Comparison of ENCODE assay signal across 18 cellular contexts in genomic region chr9:35714579-35715252, GRCh38. TPM values are rescaled to one million over a fixed set of nuclear protein-coding genes. Genes with fewer than 3 reads are reported as not detected.
DNase-seq lines count a peak whose midpoint lies in the region; ATAC-seq, FAIRE-seq and TF ChIP-seq lines count a peak whose summit lies in the region.
"Had no signal": no experiment of that assay in that cellular context is flagged by ENCODE, and none has a peak within 500 bp of the region (broad histone marks: within the 10 kb centered on the region; RNA-seq: fewer than 3 reads in every experiment).

No MANE protein-coding gene starts in this region.

- no peaks in the 10 kb centered on the region for H3K9me1 ChIP-seq in endothelial cell of umbilical vein (replicated peaks; ENCODE audit: control insufficient read depth, extremely low read depth, insufficient read depth, low read length)

- TF ChIP-seq POLR2A in GM12891 (IDR thresholded peaks at IDR 0.05; ENCODE audit: low read depth, low read length): no peak
- TF ChIP-seq POLR2A in endothelial cell of umbilical vein (IDR thresholded peaks at IDR 0.05; ENCODE audit: low read depth, low read length): no peak

- no peak for TF ChIP-seq CTCF in endothelial cell of umbilical vein (IDR thresholded peaks at IDR 0.05; ENCODE audit: extremely low read depth in 1 of 2, insufficient read depth in 1 of 2, low read depth in 1 of 2, low read length in 2 of 2)
- TF ChIP-seq CTCF in osteoblast (IDR thresholded peaks at IDR 0.05; ENCODE audit: extremely low read depth, low read depth, low read length): no peak
- TF ChIP-seq CTCF in D721Med (IDR thresholded peaks at IDR 0.05; ENCODE audit: insufficient read depth, missing control alignments): no peak

- BruUV-seq in endothelial cell of umbilical vein (replicated peaks; lab: Mats Ljungman, UMichigan): no TSS peak

- intact Hi-C loops in endothelial cell of umbilical vein (cut with micrococcal nuclease): no loop called here

- POLR2A ChIA-PET in endothelial cell of umbilical vein (lab: Charles Lee): interaction anchor here (1.2 kb wide), 1 partner anchor 13 kb away, joined by 4 read pairs; no protein-coding TSS in a partner anchor

- no peak overlapping the region for H3K4me2 ChIP-seq in endothelial cell of umbilical vein (ENCODE audit: insufficient read depth, low read length)
- H3K4me2 ChIP-seq in osteoblast (ENCODE audit: insufficient read depth, low read length): no peak overlapping the region
- H3K4me2 ChIP-seq: neural progenitor cell had no signal

- no peak overlapping the region for H2AFZ ChIP-seq in endothelial cell of umbilical vein (ENCODE audit: low read depth, low read length)
- no peak overlapping the region for H2AFZ ChIP-seq in osteoblast (ENCODE audit: low read length)
- H2AFZ ChIP-seq: neural progenitor cell had no signal

- peaks cover 94% of the 10 kb centered on the region for H3K36me3 ChIP-seq in NT2/D1 (ENCODE audit: insufficient read depth, insufficient read length, low read length)
- H3K36me3 ChIP-seq in endothelial cell of umbilical vein (ENCODE audit: control insufficient read depth in 2 of 2, extremely low read depth in 1 of 2, insufficient read depth in 2 of 2, low read length in 2 of 2): peaks cover 63 to 81% of the 10 kb centered on the region in 2 experiments
- peaks cover 99% of the 10 kb centered on the region for H3K36me3 ChIP-seq in osteoblast (ENCODE audit: insufficient read depth, low read length)
- H3K36me3 ChIP-seq: neural progenitor cell had no signal

- DNase-seq in GM12891 (ENCODE audit: insufficient read length, low spot score) (no peak), NT2/D1 (ENCODE audit: low read depth, low spot score) (no peak), endothelial cell of umbilical vein (ENCODE audit: low read depth, low spot score) (no peak), osteoblast (ENCODE audit: insufficient read length, low spot score, missing footprints) (peak; percentile 10), D721Med (ENCODE audit: insufficient read length, low spot score) (no peak), NCI-H1092 treated with DMSO at 0.1 percent for 48 hours (lab: John Stamatoyannopoulos, UW) (no peak), NCI-H82 treated with DMSO at 0.1 percent for 48 hours (lab: John Stamatoyannopoulos, UW; ENCODE audit: unreplicated experiment) (no peak)
- DNase-seq: activated CD4-positive, alpha-beta T cell treated with anti-CD3 and anti-CD28 coated beads for 4 hours; body of pancreas; CD4-positive, CD25-positive, alpha-beta regulatory T cell; cortex of kidney; DMS53; foreskin keratinocyte; NCI-H1930; NCI-H345; RPMI8226 had no signal

- no peak for FAIRE-seq in GM12891 (lab: Jason Lieb, UNC)
- no peak for FAIRE-seq in endothelial cell of umbilical vein (lab: Jason Lieb, UNC)
- no peak for FAIRE-seq in D721Med (lab: Jason Lieb, UNC)

- H3K4me1 ChIP-seq in NT2/D1 (ENCODE audit: insufficient read depth, insufficient read length): peaks cover 16% of the 10 kb centered on the region
- no peaks in the 10 kb centered on the region for H3K4me1 ChIP-seq in endothelial cell of umbilical vein (ENCODE audit: control insufficient read depth, extremely low read depth, insufficient read depth, low read length)
- H3K4me1 ChIP-seq in osteoblast (ENCODE audit: insufficient read depth, low read length): no peaks in the 10 kb centered on the region
- H3K4me1 ChIP-seq: body of pancreas, foreskin keratinocyte, neural progenitor cell had no signal

- no peaks in the 10 kb centered on the region for H4K20me1 ChIP-seq in endothelial cell of umbilical vein (replicated peaks; ENCODE audit: control insufficient read depth, extremely low read depth, insufficient read depth, low read length)
- H4K20me1 ChIP-seq in osteoblast (ENCODE audit: insufficient read depth, low read length): peaks cover 46% of the 10 kb centered on the region

- H3K79me2 ChIP-seq in endothelial cell of umbilical vein (ENCODE audit: control insufficient read depth, insufficient read depth, low read length) (no peaks in the 10 kb centered on the region), osteoblast (ENCODE audit: insufficient read depth, low read length) (peaks cover 54% of the 10 kb centered on the region)

- H3K27me3 ChIP-seq in NT2/D1 (ENCODE audit: insufficient read depth, insufficient read length) (no peaks in the 10 kb centered on the region), endothelial cell of umbilical vein (ENCODE audit: control insufficient read depth in 2 of 2, insufficient read depth in 2 of 2, low read length in 2 of 2) (no peaks in the 10 kb centered on the region), osteoblast (ENCODE audit: insufficient read depth, low read length) (no peaks in the 10 kb centered on the region)
- H3K27me3 ChIP-seq: body of pancreas, foreskin keratinocyte, neural progenitor cell had no signal

- no peak for ATAC-seq in GM21528 (IDR thresholded peaks at IDR 0.05; ENCODE audit: low FRiP score, unreplicated experiment)
- ATAC-seq: body of pancreas, foreskin keratinocyte had no signal

- no peaks in the 10 kb centered on the region for H3K9me3 ChIP-seq in NT2/D1 (ENCODE audit: insufficient read depth, low read length)
- H3K9me3 ChIP-seq in endothelial cell of umbilical vein (replicated peaks; ENCODE audit: control insufficient read depth, insufficient read depth, low read length): no peaks in the 10 kb centered on the region
- H3K9me3 ChIP-seq in osteoblast (ENCODE audit: low read depth, low read length): no peaks in the 10 kb centered on the region
- H3K9me3 ChIP-seq: body of pancreas had no signal

- H3K27ac ChIP-seq in endothelial cell of umbilical vein (ENCODE audit: insufficient read depth, low read depth, low read length) (no peak overlapping the region), osteoblast (ENCODE audit: low read depth, low read length) (no peak overlapping the region)
- H3K27ac ChIP-seq: body of pancreas, foreskin keratinocyte, neural progenitor cell had no signal

- H3K9ac ChIP-seq in NT2/D1 (ENCODE audit: insufficient read length, low read depth) (peak overlapping the region; percentile 22), endothelial cell of umbilical vein (replicated peaks; ENCODE audit: extremely low read depth, insufficient read depth, low read length) (no peak overlapping the region)
- H3K9ac ChIP-seq: neural progenitor cell had no signal

- dilution Hi-C loops in endothelial cell of umbilical vein (cut with MboI; ENCODE audit: extremely low pct_ligation_motif_present, low sequenced_read_pairs): no loop called here

- CTCF ChIA-PET in endothelial cell of umbilical vein (lab: Charles Lee): interaction anchor here (1.1 to 8.9 kb wide), 2 partner anchors 12 to 17 kb away, joined by 3 to 53 read pairs; no protein-coding TSS in a partner anchor

- no peak overlapping the region for H3K4me3 ChIP-seq in NT2/D1 (ENCODE audit: insufficient read length, low read depth)
- H3K4me3 ChIP-seq in endothelial cell of umbilical vein (replicated peaks in 1 of 3; ENCODE audit: insufficient read depth in 1 of 3, low read depth in 1 of 3, low read length in 3 of 3): no peak overlapping the region
- no peak overlapping the region for H3K4me3 ChIP-seq in osteoblast (ENCODE audit: insufficient read depth, low read length)
- H3K4me3 ChIP-seq: body of pancreas, neural progenitor cell had no signal

RNA-seq across cellular contexts. Expression of gene TLN1, which starts 17.3 kb away (rescaled TPM):
- polyA plus RNA-seq in GM12891 (2012; ENCODE audit: low read depth, missing spikeins): 127 TPM
- total RNA-seq in endothelial cell of umbilical vein: 424 and 450 TPM in 2 replicates
- polyA plus RNA-seq in endothelial cell of umbilical vein: 120 and 137 TPM in 2 replicates
- polyA plus RNA-seq in endothelial cell of umbilical vein (2011; cell fraction: cytosol; rRNA removed): 213 and 223 TPM in 2 replicates
- polyA plus RNA-seq in endothelial cell of umbilical vein (2011; cell fraction: nucleus; rRNA removed): 252 and 278 TPM in 2 replicates
- polyA plus RNA-seq in endothelial cell of umbilical vein (2012): 255 and 266 TPM in 2 replicates
- polyA minus RNA-seq in endothelial cell of umbilical vein: 647 and 685 TPM in 2 replicates
- 119 TPM for polyA minus RNA-seq in endothelial cell of umbilical vein (2011; cell fraction: cytosol; rRNA and poly(A)+ RNA removed)
- polyA minus RNA-seq in endothelial cell of umbilical vein (2011; cell fraction: nucleus; rRNA and poly(A)+ RNA removed): 163 and 201 TPM in 2 replicates
- 306 and 376 TPM in 2 replicates for total RNA-seq in osteoblast

RNA-seq across cellular contexts. Expression of gene CREB3, which starts 17.8 kb away (rescaled TPM):
- 24.1 TPM for polyA plus RNA-seq in GM12891 (2012; ENCODE audit: low read depth, missing spikeins)
- 36.4 and 39.8 TPM in 2 replicates for total RNA-seq in endothelial cell of umbilical vein
- 45.9 and 52.1 TPM in 2 replicates for polyA plus RNA-seq in endothelial cell of umbilical vein
- 32.2 and 36.2 TPM in 2 replicates for polyA plus RNA-seq in endothelial cell of umbilical vein (2011; cell fraction: cytosol; rRNA removed)
- polyA plus RNA-seq in endothelial cell of umbilical vein (2011; cell fraction: nucleus; rRNA removed): 20.0 and 24.0 TPM in 2 replicates
- 45.9 and 48.2 TPM in 2 replicates for polyA plus RNA-seq in endothelial cell of umbilical vein (2012)
- polyA minus RNA-seq in endothelial cell of umbilical vein: 18.5 and 19.4 TPM in 2 replicates
- 13.6 TPM for polyA minus RNA-seq in endothelial cell of umbilical vein (2011; cell fraction: cytosol; rRNA and poly(A)+ RNA removed)
- 7.0 and 9.1 TPM in 2 replicates for polyA minus RNA-seq in endothelial cell of umbilical vein (2011; cell fraction: nucleus; rRNA and poly(A)+ RNA removed)
- total RNA-seq in osteoblast: 56.6 and 64.8 TPM in 2 replicates

RNA-seq across cellular contexts. Expression of gene TPM2, which starts 25.0 kb away (rescaled TPM):
- 142 TPM for polyA plus RNA-seq in GM12891 (2012; ENCODE audit: low read depth, missing spikeins)
- 257 and 279 TPM in 2 replicates for total RNA-seq in endothelial cell of umbilical vein
- polyA plus RNA-seq in endothelial cell of umbilical vein: 103 and 144 TPM in 2 replicates
- polyA plus RNA-seq in endothelial cell of umbilical vein (2011; cell fraction: cytosol; rRNA removed): 218 and 224 TPM in 2 replicates
- polyA plus RNA-seq in endothelial cell of umbilical vein (2011; cell fraction: nucleus; rRNA removed): 411 and 541 TPM in 2 replicates
- polyA plus RNA-seq in endothelial cell of umbilical vein (2012): 291 and 315 TPM in 2 replicates
- polyA minus RNA-seq in endothelial cell of umbilical vein: 46.5 and 50.0 TPM in 2 replicates
- 104 TPM for polyA minus RNA-seq in endothelial cell of umbilical vein (2011; cell fraction: cytosol; rRNA and poly(A)+ RNA removed)
- polyA minus RNA-seq in endothelial cell of umbilical vein (2011; cell fraction: nucleus; rRNA and poly(A)+ RNA removed): 33.1 and 61.4 TPM in 2 replicates
- total RNA-seq in osteoblast: 911 and 946 TPM in 2 replicates
- polyA plus RNA-seq: CD4-positive, CD25-positive, alpha-beta regulatory T cell had no signal

RNA-seq across cellular contexts. Expression of gene GBA2, which starts 34.3 kb away (rescaled TPM):
- polyA plus RNA-seq in GM12891 (2012; ENCODE audit: low read depth, missing spikeins): 25.5 TPM
- 158 and 196 TPM in 2 replicates for total RNA-seq in endothelial cell of umbilical vein
- 99.9 and 110 TPM in 2 replicates for polyA plus RNA-seq in endothelial cell of umbilical vein
- polyA plus RNA-seq in endothelial cell of umbilical vein (2011; cell fraction: cytosol; rRNA removed): 57.3 and 62.9 TPM in 2 replicates
- polyA plus RNA-seq in endothelial cell of umbilical vein (2011; cell fraction: nucleus; rRNA removed): 939 and 994 TPM in 2 replicates
- polyA plus RNA-seq in endothelial cell of umbilical vein (2012): 58.1 and 93.8 TPM in 2 replicates
- polyA minus RNA-seq in endothelial cell of umbilical vein: 156 and 170 TPM in 2 replicates
- 13.1 TPM for polyA minus RNA-seq in endothelial cell of umbilical vein (2011; cell fraction: cytosol; rRNA and poly(A)+ RNA removed)
- 228 TPM in 2 replicates for polyA minus RNA-seq in endothelial cell of umbilical vein (2011; cell fraction: nucleus; rRNA and poly(A)+ RNA removed)
- total RNA-seq in osteoblast: 29.5 and 31.1 TPM in 2 replicates

RNA-seq across cellular contexts. Expression of gene RGP1, which starts 34.4 kb away (rescaled TPM):
- 5.0 TPM for polyA plus RNA-seq in GM12891 (2012; ENCODE audit: low read depth, missing spikeins)
- total RNA-seq in endothelial cell of umbilical vein (23.3 and 29.0 TPM in 2 replicates), osteoblast (16.5 and 18.5 TPM in 2 replicates)
- polyA plus RNA-seq in endothelial cell of umbilical vein: 12.7 and 15.0 TPM in 2 replicates
- 14.6 and 14.8 TPM in 2 replicates for polyA plus RNA-seq in endothelial cell of umbilical vein (2011; cell fraction: cytosol; rRNA removed)
- 27.3 and 27.5 TPM in 2 replicates for polyA plus RNA-seq in endothelial cell of umbilical vein (2011; cell fraction: nucleus; rRNA removed)
- polyA plus RNA-seq in endothelial cell of umbilical vein (2012): 18.4 and 19.7 TPM in 2 replicates
- polyA minus RNA-seq in endothelial cell of umbilical vein: 26.0 and 31.2 TPM in 2 replicates
- 11.1 TPM for polyA minus RNA-seq in endothelial cell of umbilical vein (2011; cell fraction: cytosol; rRNA and poly(A)+ RNA removed)
- 13.8 and 14.8 TPM in 2 replicates for polyA minus RNA-seq in endothelial cell of umbilical vein (2011; cell fraction: nucleus; rRNA and poly(A)+ RNA removed)
